In the genomic region with DNA sequence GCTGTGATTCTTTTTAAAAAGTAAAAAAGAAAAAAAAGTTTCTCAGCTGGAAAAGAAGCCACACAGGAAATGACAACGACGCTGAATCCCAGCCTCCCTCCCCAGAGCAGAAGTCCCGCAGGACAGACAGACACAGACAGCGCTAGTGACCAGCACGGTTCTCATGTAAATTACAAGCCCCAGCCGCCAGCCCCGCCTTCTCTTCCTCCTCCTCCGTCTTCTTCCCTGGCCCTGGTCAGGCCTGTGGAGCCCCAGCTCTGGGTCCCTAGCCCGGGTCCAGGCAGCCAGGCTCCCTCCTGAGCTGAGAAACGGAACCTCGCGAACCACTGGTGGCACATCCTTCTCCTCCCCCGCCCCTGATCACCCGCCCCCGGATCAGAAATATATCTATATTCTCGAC, we compare ENCODE assay signal across 18 cellular contexts. TPM values are rescaled to one million over a fixed set of nuclear protein-coding genes. Genes with fewer than 3 reads are reported as not detected.
"Had no signal": no experiment of that assay in that cellular context is flagged by ENCODE, and none has a peak within 500 bp of the region (broad histone marks: within the 10 kb centered on the region; RNA-seq: fewer than 3 reads in every experiment).

No MANE protein-coding gene starts in this region.

- H3K9me3 ChIP-seq: sigmoid colon, thoracic aorta, upper lobe of right lung had no signal

- H3K36me3 Mint-ChIP-seq: natural killer cell treated with Interleukin-12 subunit alpha and Interleukin-12 subunit beta and Interleukin-15 and Interleukin-18, amount 100 ng/mL, for 72 hours had no signal

- H3K9me3 Mint-ChIP-seq: activated CD4-positive, alpha-beta memory T cell treated with anti-CD3 and anti-CD28 coated beads, Interleukin-2, amount 10 ng/mL, durations not matched to agents 7 days and 5 days; activated T-helper 2 cell treated with anti-CD3 and anti-CD28 coated beads, Interferon-gamma antibody, Interleukin-2, Interleukin-4, amounts not matched to agents 10 μg/mL and 5 μg/mL and 100 μg/mL, durations not matched to agents 14 hours and 24 hours and 36 hours; central memory CD8-positive, alpha-beta T cell; natural killer cell treated with Interleukin-12 subunit alpha and Interleukin-12 subunit beta and Interleukin-15 and Interleukin-18, amount 100 ng/mL, for 72 hours; stimulated activated naive B cell treated with anti-CD40 and anti-IgM and Interleukin-4, amounts not matched to agents 10 μg/mL and 1 μg/mL and 100 μg/mL, for 72 hours; T-helper 2 cell treated with Interferon-gamma antibody and Interleukin-4, amounts not matched to agents 5 μg/mL and 100 μg/mL, for 36 hours had no signal

- DNase-seq: activated CD4-positive, alpha-beta memory T cell treated with anti-CD3 and anti-CD28 coated beads, Interleukin-2, amount 10 ng/mL, durations not matched to agents 7 days and 5 days; activated CD4-positive, alpha-beta T cell treated with anti-CD3 and anti-CD28 coated beads for 36 hours; activated naive CD4-positive, alpha-beta T cell treated with Interleukin-2 at 50 U/mL for 16 hours; activated T-cell treated with anti-CD3 and anti-CD28 coated beads, Interleukin-2, amount 50 U/mL, for 1 hour; brain microvascular endothelial cell; erythroblast; sigmoid colon; stimulated activated naive B cell treated with anti-CD40 and anti-IgM and Interleukin-4, amounts not matched to agents 10 μg/mL and 1 μg/mL and 100 μg/mL, for 72 hours; upper lobe of right lung had no signal

- H3K27me3 Mint-ChIP-seq: central memory CD8-positive, alpha-beta T cell; natural killer cell treated with Interleukin-12 subunit alpha and Interleukin-12 subunit beta and Interleukin-15 and Interleukin-18, amount 100 ng/mL, for 72 hours; stimulated activated naive B cell treated with anti-CD40 and anti-IgM and Interleukin-4, amounts not matched to agents 10 μg/mL and 1 μg/mL and 100 μg/mL, for 72 hours had no signal

- H3K27ac Mint-ChIP-seq: activated CD4-positive, alpha-beta memory T cell treated with anti-CD3 and anti-CD28 coated beads, Interleukin-2, amount 10 ng/mL, durations not matched to agents 7 days and 5 days; activated CD4-positive, alpha-beta T cell treated with anti-CD3 and anti-CD28 coated beads for 36 hours; activated T-helper 2 cell treated with anti-CD3 and anti-CD28 coated beads, Interferon-gamma antibody, Interleukin-2, Interleukin-4, amounts not matched to agents 10 μg/mL and 5 μg/mL and 100 μg/mL, durations not matched to agents 14 hours and 24 hours and 36 hours; natural killer cell treated with Interleukin-12 subunit alpha and Interleukin-12 subunit beta and Interleukin-15 and Interleukin-18, amount 100 ng/mL, for 72 hours; stimulated activated naive B cell treated with anti-CD40 and anti-IgM and Interleukin-4, amounts not matched to agents 10 μg/mL and 1 μg/mL and 100 μg/mL, for 72 hours; T-helper 2 cell treated with Interferon-gamma antibody and Interleukin-4, amounts not matched to agents 5 μg/mL and 100 μg/mL, for 36 hours had no signal

- ATAC-seq: activated CD4-positive, alpha-beta T cell treated with anti-CD3 and anti-CD28 coated beads for 36 hours; natural killer cell treated with Interleukin-12 subunit alpha and Interleukin-12 subunit beta and Interleukin-15 and Interleukin-18, amount 100 ng/mL, for 72 hours; stimulated activated naive B cell treated with anti-CD40 and anti-IgM and Interleukin-4, amounts not matched to agents 10 μg/mL and 1 μg/mL and 100 μg/mL, for 72 hours; upper lobe of right lung had no signal

- FAIRE-seq: frontal cortex, TTC549 had no signal

- H3K27ac ChIP-seq: brain microvascular endothelial cell, coronary artery, sigmoid colon, thoracic aorta, upper lobe of right lung had no signal

- H3K27me3 ChIP-seq: brain microvascular endothelial cell, upper lobe of right lung had no signal

- H3K4me3 ChIP-seq: coronary artery, sigmoid colon, thoracic aorta, upper lobe of right lung had no signal

- H3K4me3 Mint-ChIP-seq: activated CD4-positive, alpha-beta memory T cell treated with anti-CD3 and anti-CD28 coated beads, Interleukin-2, amount 10 ng/mL, durations not matched to agents 7 days and 5 days; activated CD4-positive, alpha-beta T cell treated with anti-CD3 and anti-CD28 coated beads for 36 hours; central memory CD8-positive, alpha-beta T cell; natural killer cell treated with Interleukin-12 subunit alpha and Interleukin-12 subunit beta and Interleukin-15 and Interleukin-18, amount 100 ng/mL, for 72 hours; stimulated activated naive B cell treated with anti-CD40 and anti-IgM and Interleukin-4, amounts not matched to agents 10 μg/mL and 1 μg/mL and 100 μg/mL, for 72 hours; T-helper 2 cell treated with Interferon-gamma antibody and Interleukin-4, amounts not matched to agents 5 μg/mL and 100 μg/mL, for 36 hours had no signal

RNA-seq across cellular contexts. Expression of gene IL17C, which starts 7.0 kb away (rescaled TPM):
- total RNA-seq: activated T-helper 2 cell treated with anti-CD3 and anti-CD28 coated beads, Interferon-gamma antibody, Interleukin-2, Interleukin-4, amounts not matched to agents 10 μg/mL and 5 μg/mL and 100 μg/mL, durations not matched to agents 14 hours and 24 hours and 36 hours; frontal cortex; mesenteric fat pad; sigmoid colon; upper lobe of right lung had no signal

RNA-seq across cellular contexts. Expression of gene SNAI3, which starts 54.9 kb away (rescaled TPM):
- total RNA-seq: frontal cortex had no signal
